ENCODE assay signal across 21 cellular contexts in the genomic region with DNA sequence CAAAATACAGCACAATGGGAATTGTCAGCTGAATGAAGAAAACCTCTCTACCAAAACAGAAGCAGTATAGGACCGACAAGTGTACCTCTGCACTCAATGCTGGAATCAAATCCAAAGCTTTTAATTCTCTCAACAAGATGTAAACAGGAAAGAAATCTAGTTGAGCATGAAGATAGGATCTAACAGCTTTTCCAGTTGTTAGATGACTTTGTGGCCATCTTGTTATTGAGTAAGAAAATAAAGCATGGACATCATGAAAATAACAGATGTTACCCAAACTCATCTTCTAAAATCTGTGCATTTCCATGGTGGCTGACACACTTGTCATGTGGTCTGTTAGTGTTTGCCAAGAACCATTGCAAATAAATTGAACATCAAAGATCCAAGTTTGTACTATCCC.
"Had no signal": no experiment of that assay in that cellular context is flagged by ENCODE, and none has a peak within 500 bp of the region (broad histone marks: within the 10 kb centered on the region; RNA-seq: fewer than 3 reads in every experiment).

No MANE protein-coding gene starts in this region.

- H3K27ac ChIP-seq: brain microvascular endothelial cell, esophagus muscularis mucosa, left ventricle myocardium inferior, neural progenitor cell, prostate gland, spleen, tibial artery had no signal

- H3K4me2 ChIP-seq: neural progenitor cell had no signal

- H3K9me3 ChIP-seq: esophagus muscularis mucosa, left ventricle myocardium inferior, prostate gland, spleen, tibial artery had no signal

- FAIRE-seq: colon had no signal

- H3K4me3 ChIP-seq: esophagus muscularis mucosa, left ventricle myocardium inferior, neural progenitor cell, prostate gland, spleen, tibial artery had no signal

- H3K27me3 ChIP-seq: brain microvascular endothelial cell, esophagus muscularis mucosa, neural progenitor cell, spleen, tibial artery had no signal

- DNase-seq: activated CD4-positive, alpha-beta T cell treated with anti-CD3 and anti-CD28 coated beads for 4 hours; activated CD4-positive, alpha-beta T cell treated with anti-CD3 and anti-CD28 coated beads, Interleukin-2, amount 50 U/mL, for 48 hours; activated CD4-positive, CD25-positive, alpha-beta regulatory T cell; activated effector memory CD4-positive, alpha-beta T cell treated with Interleukin-2 at 50 U/mL for 16 hours; activated naive CD4-positive, alpha-beta T cell treated with anti-CD3 and anti-CD28 coated beads, Interleukin-2, amount 10 ng/mL, durations not matched to agents 7 days and 5 days; activated T-cell treated with anti-CD3 and anti-CD28 coated beads, Interleukin-2, amount 50 U/mL, for 48 hours; aorta; brain microvascular endothelial cell; central memory CD4-positive, alpha-beta T cell; effector memory CD8-positive, alpha-beta T cell; kidney glomerular epithelial cell; left ventricle myocardium inferior; naive B cell; spleen; stimulated activated CD4-positive, alpha-beta T cell treated with anti-CD3 and anti-CD28 coated beads, Interleukin-4, amount 100 ng/mL, for 24 hours; stimulated activated naive CD4-positive, alpha-beta T cell treated with Interleukin-2 at 50 U/mL for 16 hours; tibial artery had no signal

- H3K4me1 ChIP-seq: esophagus muscularis mucosa, neural progenitor cell, prostate gland, spleen, tibial artery had no signal

- H2AFZ ChIP-seq: neural progenitor cell had no signal

- ATAC-seq: effector memory CD8-positive, alpha-beta T cell had no signal

- H3K9ac ChIP-seq: neural progenitor cell had no signal

- H3K36me3 ChIP-seq: prostate gland had no signal
